8 cellular contexts compared by ENCODE assay signal in the genomic region with DNA sequence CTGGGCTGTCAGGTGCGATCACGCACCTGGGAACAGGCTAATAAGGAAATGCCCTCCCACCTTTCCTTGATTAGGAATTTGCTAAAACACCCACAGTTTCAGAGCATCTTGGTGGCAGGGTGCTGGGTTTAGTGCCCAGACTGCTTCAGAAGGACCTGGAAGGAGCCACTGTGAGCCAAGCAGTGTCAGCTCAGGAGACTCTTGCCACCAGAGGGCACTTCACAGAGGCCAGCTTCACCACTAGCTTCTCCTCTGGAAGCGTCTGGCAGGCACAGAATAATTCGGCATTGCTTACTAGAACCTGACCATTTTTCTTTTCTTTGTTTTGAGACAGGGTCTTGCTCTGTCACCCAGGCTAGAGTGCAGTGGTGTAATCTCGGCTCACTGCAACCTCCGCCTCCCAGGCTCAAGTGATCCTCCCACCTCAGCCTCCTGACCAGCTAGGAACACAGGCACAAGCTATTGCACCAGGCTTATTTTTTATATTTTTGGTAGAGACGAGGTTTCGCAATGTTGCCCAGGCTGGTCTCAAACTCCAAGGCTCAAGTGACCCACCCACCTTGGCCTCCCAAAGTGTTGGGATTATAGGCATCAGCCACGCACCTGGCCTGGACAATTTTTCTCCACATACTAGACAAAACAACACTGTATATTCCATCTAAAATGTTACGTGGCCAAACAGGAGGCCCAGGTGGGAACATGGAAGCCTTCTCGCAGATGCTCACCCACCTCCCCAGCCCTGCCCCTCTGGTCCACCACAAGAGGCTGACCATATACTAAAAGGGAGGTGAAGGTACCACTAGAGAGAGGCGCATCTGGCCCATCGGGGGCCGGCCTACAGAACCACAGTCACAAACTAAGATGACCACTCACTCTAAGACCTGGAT. TPM values are rescaled to one million over a fixed set of nuclear protein-coding genes. Genes with fewer than 3 reads are reported as not detected.
DNase-seq lines count a peak whose midpoint lies in the region; ATAC-seq and TF ChIP-seq lines count a peak whose summit lies in the region.

No MANE protein-coding gene starts in this region.

- POLR2A ChIA-PET in WTC11 (lab: Charles Lee) = interaction anchor here (2.5 kb wide), 1 partner anchor 14 kb away, joined by 10 read pairs; a partner anchor contains a TSS

- no peaks in the 10 kb centered on the region for H3K27me3 ChIP-seq in thyroid gland

- H3K36me3 Mint-ChIP-seq in activated T-cell treated with anti-CD3 and anti-CD28 coated beads, Interleukin-2, amount 50 U/mL, for 72 hours (ENCODE audit: insufficient read depth in 2 of 2) = peaks cover 25 to 45% of the 10 kb centered on the region in 2 donors
- H3K36me3 Mint-ChIP-seq in activated T-cell treated with anti-CD3 and anti-CD28 coated beads, Interleukin-2, amount 50 U/mL, for 4 hours (ENCODE audit: insufficient read depth) = peaks cover 64% of the 10 kb centered on the region
- H3K36me3 Mint-ChIP-seq in WTC11 = peaks cover 85% of the 10 kb centered on the region

- peaks cover 0 to 7% of the 10 kb centered on the region in 2 donors for H3K4me1 ChIP-seq in thyroid gland

- no peak overlapping the region for H3K27ac ChIP-seq in thyroid gland

- TF ChIP-seq CTCF in WTC11 (IDR thresholded peaks at IDR 0.05) = no peak
- TF ChIP-seq CTCF in thyroid gland (IDR thresholded peaks at IDR 0.05) = peak in 4 of 6 experiments; percentile 9 to 48 (median 38)

- no peak for TF ChIP-seq POLR2A in thyroid gland (IDR thresholded peaks at IDR 0.05)

- no peaks in the 10 kb centered on the region for H3K27me3 Mint-ChIP-seq in activated T-cell treated with anti-CD3 and anti-CD28 coated beads, Interleukin-2, amount 50 U/mL, for 72 hours (ENCODE audit: low read depth)
- H3K27me3 Mint-ChIP-seq in activated T-cell treated with anti-CD3 and anti-CD28 coated beads, Interleukin-2, amount 50 U/mL, for 4 hours (ENCODE audit: low read depth) = no peaks in the 10 kb centered on the region
- H3K27me3 Mint-ChIP-seq in WTC11 (ENCODE audit: low read depth) = no peaks in the 10 kb centered on the region

- 91% methylated on average over 14 of the region's 14 CpGs for WGBS in thyroid gland, 2 donors

- intact Hi-C loops in Right ventricle myocardium superior (cut with DNase I) = no loop called here
- intact Hi-C loops in thyroid gland (cut with DNase I) = no loop called here

- peak overlapping the region; percentile 50 for H3K27ac Mint-ChIP-seq in activated T-cell treated with anti-CD3 and anti-CD28 coated beads, Interleukin-2, amount 50 U/mL, for 72 hours
- no peak overlapping the region for H3K27ac Mint-ChIP-seq in WTC11

- peaks cover 80 to 88% of the 10 kb centered on the region in 2 donors for H3K36me3 ChIP-seq in thyroid gland

- peaks cover 27% of the 10 kb centered on the region for H3K4me1 Mint-ChIP-seq in activated T-cell treated with anti-CD3 and anti-CD28 coated beads, Interleukin-2, amount 50 U/mL, for 72 hours (ENCODE audit: low read depth)
- H3K4me1 Mint-ChIP-seq in activated T-cell treated with anti-CD3 and anti-CD28 coated beads, Interleukin-2, amount 50 U/mL, for 4 hours (ENCODE audit: low read depth) = peaks cover 21% of the 10 kb centered on the region
- no peaks in the 10 kb centered on the region for H3K4me1 Mint-ChIP-seq in WTC11

- H3K9me3 ChIP-seq in thyroid gland = no peaks in the 10 kb centered on the region

- no peak overlapping the region for H3K4me3 Mint-ChIP-seq in activated T-cell treated with anti-CD3 and anti-CD28 coated beads, Interleukin-2, amount 50 U/mL, for 72 hours
- H3K4me3 Mint-ChIP-seq in activated T-cell treated with anti-CD3 and anti-CD28 coated beads, Interleukin-2, amount 50 U/mL, for 4 hours = no peak overlapping the region
- H3K4me3 Mint-ChIP-seq in WTC11 = no peak overlapping the region

- peak; percentile 45 to 59 for ATAC-seq in activated T-cell treated with anti-CD3 and anti-CD28 coated beads, Interleukin-2, amount 50 U/mL, for 72 hours (replicated peaks in 1 of 2)
- no peak for ATAC-seq in activated T-cell treated with anti-CD3 and anti-CD28 coated beads, Interleukin-2, amount 50 U/mL, for 4 hours
- ATAC-seq in WTC11 (peak; percentile 75), Right ventricle myocardium superior (ENCODE audit: poor library complexity) (peak; percentile 50), HG02885 (IDR thresholded peaks at IDR 0.05; ENCODE audit: poor library complexity, unreplicated experiment) (no peak)

- no peak overlapping the region for H3K4me3 ChIP-seq in thyroid gland (replicated peaks in 1 of 3)

- no peak for DNase-seq in activated T-cell treated with anti-CD3 and anti-CD28 coated beads, Interleukin-2, amount 50 U/mL, for 72 hours
- no peak for DNase-seq in activated T-cell treated with anti-CD3 and anti-CD28 coated beads, Interleukin-2, amount 50 U/mL, for 4 hours
- DNase-seq in WTC11 (ENCODE audit: low spot score) = no peak
- DNase-seq in Right ventricle myocardium superior = no peak
- DNase-seq in thyroid gland = peak; percentile 49 to 56
- no peak for DNase-seq in NCI-H187 treated with DMSO at 0.1 percent for 48 hours (lab: John Stamatoyannopoulos, UW)
- no peak for DNase-seq in NCI-H345 treated with DMSO at 0.1 percent for 48 hours (lab: John Stamatoyannopoulos, UW; ENCODE audit: unreplicated experiment)

- CTCF ChIA-PET in WTC11 (lab: Charles Lee) = interaction anchor here (0.6 to 1.6 kb wide), 11 partner anchors 10 to 400 kb away, joined by 3 to 6 read pairs (median 3); a partner anchor contains a TSS

- no peaks in the 10 kb centered on the region for H3K9me3 Mint-ChIP-seq in activated T-cell treated with anti-CD3 and anti-CD28 coated beads, Interleukin-2, amount 50 U/mL, for 72 hours
- H3K9me3 Mint-ChIP-seq in activated T-cell treated with anti-CD3 and anti-CD28 coated beads, Interleukin-2, amount 50 U/mL, for 4 hours = no peaks in the 10 kb centered on the region
- H3K9me3 Mint-ChIP-seq in WTC11 = 0 out of 2 replicates have a peak, but pooled peaks cover under 1% of the 10 kb centered on the region

TF ChIP-seq in WTC11, 78 proteins besides CTCF, POLR2A, EP300 and RAD21:
- TF ChIP-seq GRHL2 (CRISPR knock-in tag; IDR thresholded peaks at IDR 0.05; ENCODE audit: insufficient replicate concordance, severe bottlenecking) = no peak
- no peak for TF ChIP-seq RELA (CRISPR knock-in tag; IDR thresholded peaks at IDR 0.05; ENCODE audit: borderline replicate concordance)
- TF ChIP-seq, protein P1, sequence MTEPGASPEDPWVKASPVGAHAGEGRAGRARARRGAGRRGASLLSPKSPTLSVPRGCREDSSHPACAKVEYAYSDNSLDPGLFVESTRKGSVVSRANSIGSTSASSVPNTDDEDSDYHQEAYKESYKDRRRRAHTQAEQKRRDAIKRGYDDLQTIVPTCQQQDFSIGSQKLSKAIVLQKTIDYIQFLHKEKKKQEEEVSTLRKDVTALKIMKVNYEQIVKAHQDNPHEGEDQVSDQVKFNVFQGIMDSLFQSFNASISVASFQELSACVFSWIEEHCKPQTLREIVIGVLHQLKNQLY (CRISPR knock-in tag; IDR thresholded peaks at IDR 0.05) = no peak
- no peak for TF ChIP-seq GTF2I (CRISPR knock-in tag; conservative IDR thresholded peaks at IDR 0.05)
TF ChIP-seq in WTC11: peak in this region for 0.

RNA-seq across cellular contexts. Expression of a gene that starts 14.1 kb away (rescaled TPM):
- total RNA-seq in activated T-cell treated with anti-CD3 and anti-CD28 coated beads, Interleukin-2, amount 50 U/mL, for 72 hours = 10 to 100 TPM; 72.0 to 75.8 TPM
- total RNA-seq in activated T-cell treated with anti-CD3 and anti-CD28 coated beads, Interleukin-2, amount 50 U/mL, for 4 hours = 100 to 1,000 TPM; 165 to 187 (median 179) TPM
- 33.9 to 39.1 TPM (median 35.7 TPM) in 3 replicates for total RNA-seq in WTC11 (2021)
- total RNA-seq in Right ventricle myocardium superior = 20.7 TPM
- total RNA-seq in thyroid gland = 10 to 100 TPM; 18.4 to 24.8 (median 19.3) TPM

RNA-seq across cellular contexts. Expression of a gene that starts 14.2 kb away (rescaled TPM):
- 1 to 10 TPM; 3.8 to 5.5 TPM for total RNA-seq in activated T-cell treated with anti-CD3 and anti-CD28 coated beads, Interleukin-2, amount 50 U/mL, for 72 hours
- total RNA-seq in activated T-cell treated with anti-CD3 and anti-CD28 coated beads, Interleukin-2, amount 50 U/mL, for 4 hours = 1 to 10 TPM; 2.7 to 3.0 (median 2.9) TPM
- total RNA-seq in WTC11 (2021) (1.4 to 3.5 TPM (median 1.6 TPM) in 3 replicates), Right ventricle myocardium superior (8.8 TPM), thyroid gland (10 to 100 TPM in 1 of 4 donors, 1 to 10 TPM in 3; 7.6 to 10.8 (median 9.1) TPM)

Comparison
In these comparisons a context has a peak if more than half of its experiments do, and no peak if none do; other contexts are left out.
1. ATAC-seq: peak in activated T-cell treated with anti-CD3 and anti-CD28 coated beads, Interleukin-2, amount 50 U/mL, for 72 hours (2 of 2), WTC11 (single experiment) and Right ventricle myocardium superior (single experiment); none in activated T-cell treated with anti-CD3 and anti-CD28 coated beads, Interleukin-2, amount 50 U/mL, for 4 hours (0 of 2) and HG02885 (single experiment).
2. DNase-seq: peak in thyroid gland (2 of 2); none in activated T-cell treated with anti-CD3 and anti-CD28 coated beads, Interleukin-2, amount 50 U/mL, for 72 hours (0 of 2), activated T-cell treated with anti-CD3 and anti-CD28 coated beads, Interleukin-2, amount 50 U/mL, for 4 hours (single experiment), WTC11 (single experiment), Right ventricle myocardium superior (single experiment), NCI-H187 treated with DMSO at 0.1 percent for 48 hours (single experiment) and NCI-H345 treated with DMSO at 0.1 percent for 48 hours (single experiment).